20 cellular contexts compared by ENCODE assay signal in the genomic region with DNA sequence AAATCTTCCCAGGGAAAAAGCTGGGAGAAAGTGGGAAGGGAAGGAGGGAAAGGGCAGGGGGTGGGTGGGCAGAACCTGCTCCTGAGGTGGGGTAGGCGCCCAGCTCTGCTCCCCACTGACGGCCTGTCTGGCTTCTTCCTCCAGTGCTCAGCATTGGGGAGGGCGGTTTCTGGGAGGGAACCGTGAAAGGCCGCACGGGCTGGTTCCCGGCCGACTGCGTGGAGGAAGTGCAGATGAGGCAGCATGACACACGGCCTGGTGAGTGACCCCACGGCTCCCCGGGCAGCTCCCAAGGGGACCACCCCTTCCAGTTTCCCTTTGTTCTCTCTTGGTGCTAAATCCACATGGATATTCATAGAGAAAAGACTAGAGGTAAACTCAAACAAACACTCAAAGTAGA. TPM values are rescaled to one million over a fixed set of nuclear protein-coding genes. Genes with fewer than 3 reads are reported as not detected.
DNase-seq lines count a peak whose midpoint lies in the region; ATAC-seq, FAIRE-seq and TF ChIP-seq lines count a peak whose summit lies in the region.
"Had no signal": no experiment of that assay in that cellular context is flagged by ENCODE, and none has a peak within 500 bp of the region (broad histone marks: within the 10 kb centered on the region; RNA-seq: fewer than 3 reads in every experiment).

No MANE protein-coding gene starts in this region.

- intact Hi-C loops in kidney (cut with DNase I): no loop called here
- intact Hi-C loops in posterior cingulate gyrus (cut with DNase I): loop anchor here (5.0 kb wide), 1 partner anchor 71 kb away; the partner anchor contains the start of gene ARSA

- peak overlapping the region; percentile 89 for H3K4me2 ChIP-seq in astrocyte (ENCODE audit: low read length)

- peaks cover 14% of the 10 kb centered on the region for H3K27me3 Mint-ChIP-seq in astrocyte (ENCODE audit: low read depth, unreplicated experiment)
- H3K27me3 Mint-ChIP-seq in activated naive CD8-positive, alpha-beta T cell treated with anti-CD3 and anti-CD28 coated beads for 36 hours: no peaks in the 10 kb centered on the region
- H3K27me3 Mint-ChIP-seq: activated naive CD8-positive, alpha-beta T cell treated with anti-CD3 and anti-CD28 coated beads, Interleukin-2, amount 10 ng/mL, durations not matched to agents 7 days and 5 days; central memory CD8-positive, alpha-beta T cell had no signal

- H3K36me3 ChIP-seq in astrocyte (ENCODE audit: insufficient read depth, low read length) (no peaks in the 10 kb centered on the region), kidney (ENCODE audit: control insufficient read depth in 1 of 2, insufficient read depth in 2 of 2, low read length in 2 of 2) (peaks cover 0 to 6% of the 10 kb centered on the region in 2 donors)
- H3K36me3 ChIP-seq: prostate gland had no signal

- H3K9me3 ChIP-seq in astrocyte (ENCODE audit: insufficient read depth, low read depth, low read length) (no peaks in the 10 kb centered on the region), kidney (ENCODE audit: control insufficient read depth in 1 of 2, low read length in 2 of 2) (no peaks in the 10 kb centered on the region)
- H3K9me3 ChIP-seq: gastroesophageal sphincter, prostate gland had no signal

- peaks cover 20% of the 10 kb centered on the region for H3K4me1 Mint-ChIP-seq in astrocyte (ENCODE audit: low read depth, unreplicated experiment)
- peaks cover 16% of the 10 kb centered on the region for H3K4me1 Mint-ChIP-seq in activated naive CD8-positive, alpha-beta T cell treated with anti-CD3 and anti-CD28 coated beads for 36 hours
- H3K4me1 Mint-ChIP-seq: immature natural killer cell had no signal

- peaks cover 8% of the 10 kb centered on the region for H3K36me3 Mint-ChIP-seq in astrocyte (ENCODE audit: low read depth, unreplicated experiment)
- no peaks in the 10 kb centered on the region for H3K36me3 Mint-ChIP-seq in activated naive CD8-positive, alpha-beta T cell treated with anti-CD3 and anti-CD28 coated beads for 36 hours
- H3K36me3 Mint-ChIP-seq: activated naive CD8-positive, alpha-beta T cell treated with anti-CD3 and anti-CD28 coated beads, Interleukin-2, amount 10 ng/mL, durations not matched to agents 7 days and 5 days; immature natural killer cell had no signal

- no peaks in the 10 kb centered on the region for H3K9me3 Mint-ChIP-seq in astrocyte (ENCODE audit: unreplicated experiment)
- H3K9me3 Mint-ChIP-seq in activated naive CD8-positive, alpha-beta T cell treated with anti-CD3 and anti-CD28 coated beads for 36 hours: no peaks in the 10 kb centered on the region
- H3K9me3 Mint-ChIP-seq: activated naive CD8-positive, alpha-beta T cell treated with anti-CD3 and anti-CD28 coated beads, Interleukin-2, amount 10 ng/mL, durations not matched to agents 7 days and 5 days; central memory CD8-positive, alpha-beta T cell; HFFc6; immature natural killer cell had no signal

- H4K20me1 ChIP-seq in astrocyte (ENCODE audit: insufficient read depth, low read length): peaks cover 23% of the 10 kb centered on the region

- no peak overlapping the region for H3K27ac Mint-ChIP-seq in astrocyte (ENCODE audit: unreplicated experiment)
- no peak overlapping the region for H3K27ac Mint-ChIP-seq in activated naive CD8-positive, alpha-beta T cell treated with anti-CD3 and anti-CD28 coated beads for 36 hours
- H3K27ac Mint-ChIP-seq: activated naive CD8-positive, alpha-beta T cell treated with anti-CD3 and anti-CD28 coated beads, Interleukin-2, amount 10 ng/mL, durations not matched to agents 7 days and 5 days; HFFc6; immature natural killer cell; T-helper 17 cell had no signal

- no peak overlapping the region for H3K4me3 ChIP-seq in astrocyte (ENCODE audit: insufficient read depth, low read depth, low read length)
- peak overlapping the region in 1 of 2 donors; percentile 55 for H3K4me3 ChIP-seq in kidney (ENCODE audit: low read length in 2 of 2)

- H3K4me1 ChIP-seq in astrocyte (ENCODE audit: insufficient read depth, low read length) (peaks cover 10% of the 10 kb centered on the region), kidney (ENCODE audit: control insufficient read depth in 1 of 2, insufficient read depth in 1 of 2, low read depth in 1 of 2, low read length in 2 of 2) (peaks cover 12 to 22% of the 10 kb centered on the region in 2 donors)
- H3K4me1 ChIP-seq: prostate gland had no signal

- H3K27ac ChIP-seq in astrocyte (ENCODE audit: low read depth, low read length) (no peak overlapping the region), kidney (ENCODE audit: low read depth in 2 of 2, low read length in 2 of 2) (peak overlapping the region in 1 of 2 donors; percentile 57)
- H3K27ac ChIP-seq: gastroesophageal sphincter, prostate gland, RWPE1 had no signal

- H3K79me2 ChIP-seq in astrocyte (ENCODE audit: insufficient read depth, low read length): no peaks in the 10 kb centered on the region

- H3K9ac ChIP-seq in astrocyte (ENCODE audit: low read length): no peak overlapping the region
- no peak overlapping the region for H3K9ac ChIP-seq in kidney (ENCODE audit: low read length in 2 of 2)

- FAIRE-seq in astrocyte (lab: Jason Lieb, UNC) (no peak), kidney (lab: Jason Lieb, UNC) (no peak), HTR-8/SVneo (lab: Jason Lieb, UNC) (no peak)

- no peak overlapping the region for H2AFZ ChIP-seq in astrocyte (ENCODE audit: low read depth, low read length)

- peak overlapping the region; percentile 80 for H3K4me3 Mint-ChIP-seq in astrocyte (ENCODE audit: unreplicated experiment)
- H3K4me3 Mint-ChIP-seq in activated naive CD8-positive, alpha-beta T cell treated with anti-CD3 and anti-CD28 coated beads for 36 hours: no peak overlapping the region
- H3K4me3 Mint-ChIP-seq: activated naive CD8-positive, alpha-beta T cell treated with anti-CD3 and anti-CD28 coated beads, Interleukin-2, amount 10 ng/mL, durations not matched to agents 7 days and 5 days; central memory CD8-positive, alpha-beta T cell; immature natural killer cell; T-helper 17 cell had no signal

- H3K27me3 ChIP-seq in astrocyte (ENCODE audit: insufficient read depth, low read length): no peaks in the 10 kb centered on the region

- DNase-seq in ELR (ENCODE audit: low read depth) (peak; percentile 9), astrocyte (ENCODE audit: low read depth) (no peak), kidney (peak; percentile 73), posterior cingulate gyrus (peak in 8 of 10 donors; percentile 4 to 84 (median 19)), HTR-8/SVneo (ENCODE audit: insufficient read length, low spot score) (no peak)
- no peak for DNase-seq in activated naive CD8-positive, alpha-beta T cell treated with anti-CD3 and anti-CD28 coated beads for 36 hours
- no peak for DNase-seq in activated CD4-positive, CD25-positive, alpha-beta regulatory T cell treated with anti-CD3 and anti-CD28 coated beads, Interleukin-2, amount 50 U/mL, for 72 hours
- DNase-seq: activated naive CD8-positive, alpha-beta T cell treated with anti-CD3 and anti-CD28 coated beads, Interleukin-2, amount 10 ng/mL, durations not matched to agents 7 days and 5 days; GDM1; HFFc6; immature natural killer cell; NCI-H1092; NCI-H82 had no signal

- no peak for ATAC-seq in GM18511 (IDR thresholded peaks at IDR 0.05; ENCODE audit: unreplicated experiment)
- ATAC-seq: gastroesophageal sphincter, T-helper 17 cell had no signal

- TF ChIP-seq CTCF in astrocyte (IDR thresholded peaks at IDR 0.05; ENCODE audit: insufficient read depth, low read depth, low read length): no peak
- no peak for TF ChIP-seq CTCF in kidney (IDR thresholded peaks at IDR 0.05; ENCODE audit: borderline replicate concordance, extremely low read depth, insufficient read depth)

RNA-seq across cellular contexts. Expression of gene SHANK3, which starts 25.9 kb away (rescaled TPM):
- total RNA-seq in astrocyte: 10.1 and 10.6 TPM in 2 replicates
- total RNA-seq in kidney: 40.5 TPM
- 8.8 TPM for polyA plus RNA-seq in kidney (ENCODE audit: insufficient read depth, low read depth, low replicate concordance)
- total RNA-seq in activated naive CD8-positive, alpha-beta T cell treated with anti-CD3 and anti-CD28 coated beads for 36 hours: under 1 TPM; 0.27 to 0.30 TPM
- polyA plus RNA-seq: immature natural killer cell had no signal

RNA-seq across cellular contexts. Expression of gene ACR, which starts 39.5 kb away (rescaled TPM):
- total RNA-seq in astrocyte (not detected in 2 replicates), kidney (1.6 TPM)
- polyA plus RNA-seq in kidney (ENCODE audit: insufficient read depth, low read depth, low replicate concordance): 1.0 TPM
- not detected for total RNA-seq in activated naive CD8-positive, alpha-beta T cell treated with anti-CD3 and anti-CD28 coated beads for 36 hours
- total RNA-seq: activated naive CD8-positive, alpha-beta T cell treated with anti-CD3 and anti-CD28 coated beads, Interleukin-2, amount 10 ng/mL, durations not matched to agents 7 days and 5 days; gastroesophageal sphincter; HFFc6; mononuclear cell; T-helper 17 cell had no signal
- polyA plus RNA-seq: immature natural killer cell had no signal

Comparison
In these comparisons a context has a peak if more than half of its experiments do, and no peak if none do; other contexts are left out.
1. DNase-seq: peak in ELR (single experiment), kidney (single experiment) and posterior cingulate gyrus (8 of 10); none in astrocyte (single experiment), activated naive CD8-positive, alpha-beta T cell treated with anti-CD3 and anti-CD28 coated beads for 36 hours (single experiment), HTR-8/SVneo (single experiment) and activated CD4-positive, CD25-positive, alpha-beta regulatory T cell treated with anti-CD3 and anti-CD28 coated beads, Interleukin-2, amount 50 U/mL, for 72 hours (single experiment).